25 cellular contexts compared by ENCODE assay signal in genomic region chr18:36350211-36350610, GRCh38. TPM values are rescaled to one million over a fixed set of nuclear protein-coding genes. Genes with fewer than 3 reads are reported as not detected.
DNase-seq lines count a peak whose midpoint lies in the region; ATAC-seq, FAIRE-seq and TF ChIP-seq lines count a peak whose summit lies in the region.
"Had no signal": no experiment of that assay in that cellular context is flagged by ENCODE, and none has a peak within 500 bp of the region (broad histone marks: within the 10 kb centered on the region; RNA-seq: fewer than 3 reads in every experiment).

No MANE protein-coding gene starts in this region.

- H3K4me2 ChIP-seq in A549 (peak overlapping the region; percentile 40), SK-N-SH (no peak overlapping the region)
- H3K4me2 ChIP-seq: BLaER1 had no signal

- TF ChIP-seq CTCF in A549 (IDR thresholded peaks at IDR 0.05) (no peak), left ventricle myocardium inferior (IDR thresholded peaks at IDR 0.05; ENCODE audit: borderline replicate concordance) (no peak), osteocyte (IDR thresholded peaks at IDR 0.05) (no peak), SK-N-SH (IDR thresholded peaks at IDR 0.05) (no peak), testis (IDR thresholded peaks at IDR 0.05) (no peak)

- H3K27me3 Mint-ChIP-seq in osteocyte (ENCODE audit: unreplicated experiment), result peaks cover 3% of the 10 kb centered on the region

- H3F3A ChIP-seq in SK-N-SH (replicated peaks; ENCODE audit: insufficient read depth), result no peaks in the 10 kb centered on the region

- DNase-seq in A549 (ENCODE audit: low read depth in 1 of 2, low spot score in 1 of 2) (no peak), RCC 7860 (ENCODE audit: low spot score) (peak; percentile 39), left ventricle myocardium inferior (no peak), osteocyte (ENCODE audit: extremely low spot score, unreplicated experiment) (no peak), SK-N-SH (no peak), testis (no peak), T-helper 9 cell (no peak)
- DNase-seq in activated CD4-positive, CD25-positive, alpha-beta regulatory T cell (lab: John Stamatoyannopoulos, UW), result no peak
- DNase-seq: activated CD4-positive, alpha-beta T cell treated with anti-CD3 and anti-CD28 coated beads, Interleukin-2, amount 10 ng/mL, durations not matched to agents 7 days and 5 days; activated gamma-delta T cell treated with Interleukin-2 at 50 U/mL for 16 hours; activated naive CD8-positive, alpha-beta T cell treated with anti-CD3 and anti-CD28 coated beads, Interleukin-2, amount 50 U/mL, for 24 hours; activated T-cell treated with anti-CD3 and anti-CD28 coated beads, Interleukin-2, amount 50 U/mL, for 4 hours; cerebellar nuclear complex; DMS53; GF-D8; NCI-H1436 treated with DMSO at 0.1 percent for 48 hours; NCI-H748 treated with DMSO at 0.1 percent for 48 hours; T-helper 17 cell; transverse colon had no signal

- no peak overlapping the region for H3K4me3 Mint-ChIP-seq in osteocyte (ENCODE audit: unreplicated experiment)
- H3K4me3 Mint-ChIP-seq: activated CD4-positive, alpha-beta T cell treated with anti-CD3 and anti-CD28 coated beads, Interleukin-2, amount 10 ng/mL, durations not matched to agents 7 days and 5 days; activated naive CD8-positive, alpha-beta T cell treated with anti-CD3 and anti-CD28 coated beads, Interleukin-2, amount 50 U/mL, for 24 hours; activated T-cell treated with anti-CD3 and anti-CD28 coated beads, Interleukin-2, amount 50 U/mL, for 4 hours; stimulated activated naive CD8-positive, alpha-beta T cell treated with anti-CD3 and anti-CD28 coated beads, Interleukin-15, Interleukin-2, amounts not matched to agents 100 ng/mL and 50 ng/mL, for 24 hours; T-helper 17 cell had no signal

- ATAC-seq in A549, result no peak
- ATAC-seq: activated naive CD8-positive, alpha-beta T cell treated with anti-CD3 and anti-CD28 coated beads, Interleukin-2, amount 50 U/mL, for 24 hours; activated T-cell treated with anti-CD3 and anti-CD28 coated beads, Interleukin-2, amount 50 U/mL, for 4 hours; T-helper 17 cell had no signal

- peaks cover 5% of the 10 kb centered on the region for H3K4me1 Mint-ChIP-seq in osteocyte (ENCODE audit: unreplicated experiment)
- H3K4me1 Mint-ChIP-seq: activated CD4-positive, alpha-beta T cell treated with anti-CD3 and anti-CD28 coated beads, Interleukin-2, amount 10 ng/mL, durations not matched to agents 7 days and 5 days; T-helper 17 cell had no signal

- POLR2A ChIA-PET in A549 (lab: Yijun Ruan, JAX), result no interaction called here
- POLR2A ChIA-PET in SK-N-SH (lab: Yijun Ruan, JAX), result no interaction called here

- H3K36me3 ChIP-seq in left ventricle myocardium inferior (no peaks in the 10 kb centered on the region), SK-N-SH (replicated peaks in 1 of 2; ENCODE audit: control insufficient read depth in 1 of 2, insufficient read depth in 2 of 2, low read length in 1 of 2) (no peaks in the 10 kb centered on the region), testis (ENCODE audit: low read depth, missing control alignments) (no peaks in the 10 kb centered on the region)
- H3K36me3 ChIP-seq: BLaER1, prostate gland, transverse colon had no signal

- H3K4me3 ChIP-seq in A549, result no peak overlapping the region
- no peak overlapping the region for H3K4me3 ChIP-seq in left ventricle myocardium inferior
- H3K4me3 ChIP-seq in SK-N-SH (ENCODE audit: low read depth in 2 of 2, low read length in 1 of 2), result no peak overlapping the region
- H3K4me3 ChIP-seq in testis, result no peak overlapping the region
- H3K4me3 ChIP-seq: BLaER1, prostate gland, SK-N-MC, transverse colon had no signal

- WGBS in A549 (ENCODE audit: missing lambda C conversion rate), result 71% methylated on average over 3 of the region's 4 CpGs
- WGBS in SK-N-SH (ENCODE audit: low lambda C conversion rate), result 96% methylated on average over 4 of the region's 4 CpGs
- WGBS in testis, 2 donors, result 51 to 92% methylated on average over 4 of the region's 4 CpGs

- intact Hi-C loops in left ventricle myocardium inferior (cut with micrococcal nuclease), result no loop called here
- intact Hi-C loops in testis (cut with DNase I; ENCODE audit: low total_unique reads), result no loop called here

- no peak for TF ChIP-seq EP300 in A549 (IDR thresholded peaks at IDR 0.05)
- no peak for TF ChIP-seq EP300 in SK-N-SH (IDR thresholded peaks at IDR 0.05; ENCODE audit: borderline replicate concordance in 1 of 2, low read depth in 1 of 2, low read length in 1 of 2)

- H4K20me1 ChIP-seq in SK-N-SH (ENCODE audit: insufficient read depth), result no peaks in the 10 kb centered on the region
- H4K20me1 ChIP-seq: BLaER1 had no signal

- H3K9me2 ChIP-seq in SK-N-SH, result no peaks in the 10 kb centered on the region

- no peaks in the 10 kb centered on the region for H3K79me2 ChIP-seq in SK-N-SH (ENCODE audit: insufficient read depth)

- H3K27me3 ChIP-seq in left ventricle myocardium inferior (ENCODE audit: low read depth) (no peaks in the 10 kb centered on the region), SK-N-SH (ENCODE audit: insufficient read depth) (no peaks in the 10 kb centered on the region), testis (no peaks in the 10 kb centered on the region)
- H3K27me3 ChIP-seq: BLaER1, transverse colon had no signal

- peaks cover 37% of the 10 kb centered on the region for H3K4me1 ChIP-seq in A549
- peaks cover 69% of the 10 kb centered on the region for H3K4me1 ChIP-seq in left ventricle myocardium inferior
- peaks cover 0 to 23% of the 10 kb centered on the region in 2 experiments; a peak in 2 of 4 replicates for H3K4me1 ChIP-seq in SK-N-SH (ENCODE audit: control insufficient read depth in 1 of 2, insufficient read depth in 2 of 2, low read depth in 1 of 2, low read length in 1 of 2)
- H3K4me1 ChIP-seq in testis, result no peaks in the 10 kb centered on the region
- H3K4me1 ChIP-seq: BLaER1, prostate gland had no signal

- TF ChIP-seq RAD21 in A549 (conservative IDR thresholded peaks at IDR 0.05 in 1 of 2, IDR thresholded peaks at IDR 0.05 in 1 of 2) (no peak), SK-N-SH (IDR thresholded peaks at IDR 0.05; ENCODE audit: low read length) (no peak)

- H3K9me3 Mint-ChIP-seq in osteocyte (ENCODE audit: unreplicated experiment), result no peaks in the 10 kb centered on the region
- H3K9me3 Mint-ChIP-seq: activated CD4-positive, alpha-beta T cell treated with anti-CD3 and anti-CD28 coated beads, Interleukin-2, amount 10 ng/mL, durations not matched to agents 7 days and 5 days; activated naive CD8-positive, alpha-beta T cell treated with anti-CD3 and anti-CD28 coated beads, Interleukin-2, amount 50 U/mL, for 24 hours; activated T-cell treated with anti-CD3 and anti-CD28 coated beads, Interleukin-2, amount 50 U/mL, for 4 hours; stimulated activated naive CD8-positive, alpha-beta T cell treated with anti-CD3 and anti-CD28 coated beads, Interleukin-15, Interleukin-2, amounts not matched to agents 100 ng/mL and 50 ng/mL, for 24 hours had no signal

- CTCF ChIA-PET in A549 (lab: Yijun Ruan, JAX) (interaction anchor here (1.0 kb wide), 1 partner anchor 9 kb away, joined by 3 read pairs; no protein-coding TSS in a partner anchor), SK-N-SH (lab: Yijun Ruan, JAX) (no interaction called here)

- H3K36me3 Mint-ChIP-seq in osteocyte (ENCODE audit: unreplicated experiment), result no peaks in the 10 kb centered on the region

- H3K27ac ChIP-seq in A549 (peak overlapping the region; percentile 32 to 72; a peak in 5 of 6 replicates), left ventricle myocardium inferior (replicated peaks) (peak overlapping the region; percentile 44), SK-N-SH (ENCODE audit: low read depth in 2 of 2, low read length in 1 of 2) (no peak overlapping the region), testis (no peak overlapping the region)
- H3K27ac ChIP-seq: BLaER1, HL-60, prostate gland, SK-N-MC, transverse colon had no signal

- TF ChIP-seq POLR2A in A549 (IDR thresholded peaks at IDR 0.05; ENCODE audit: low read length) (no peak), testis (IDR thresholded peaks at IDR 0.05) (no peak)

- H3K27ac Mint-ChIP-seq in osteocyte (ENCODE audit: unreplicated experiment), result peak overlapping the region; percentile 9
- H3K27ac Mint-ChIP-seq: activated CD4-positive, alpha-beta T cell treated with anti-CD3 and anti-CD28 coated beads, Interleukin-2, amount 10 ng/mL, durations not matched to agents 7 days and 5 days; activated naive CD8-positive, alpha-beta T cell treated with anti-CD3 and anti-CD28 coated beads, Interleukin-2, amount 50 U/mL, for 24 hours; stimulated activated naive CD8-positive, alpha-beta T cell treated with anti-CD3 and anti-CD28 coated beads, Interleukin-15, Interleukin-2, amounts not matched to agents 100 ng/mL and 50 ng/mL, for 24 hours; T-helper 17 cell had no signal

- FAIRE-seq in A549 (lab: Jason Lieb, UNC), result no peak
- no peak for FAIRE-seq in RCC 7860 (lab: Jason Lieb, UNC)
- FAIRE-seq: keratinocyte had no signal

- H3K9me3 ChIP-seq in A549 (no peaks in the 10 kb centered on the region), left ventricle myocardium inferior (replicated peaks) (no peaks in the 10 kb centered on the region), SK-N-SH (no peaks in the 10 kb centered on the region), testis (no peaks in the 10 kb centered on the region)
- H3K9me3 ChIP-seq: BLaER1, prostate gland, transverse colon had no signal

- H2AFZ ChIP-seq in SK-N-SH (ENCODE audit: low read depth), result no peak overlapping the region

- H3K9ac ChIP-seq in SK-N-SH, result no peak overlapping the region
- H3K9ac ChIP-seq: BLaER1 had no signal

TF ChIP-seq in A549, 52 proteins besides CTCF, POLR2A, EP300 and RAD21 (continues in another document):
- TF ChIP-seq CHD2 (IDR thresholded peaks at IDR 0.05; ENCODE audit: low read length, partially characterized antibody) (no peak), NFE2L2 (conservative IDR thresholded peaks at IDR 0.05; ENCODE audit: low read length) (no peak), CHD4 (IDR thresholded peaks at IDR 0.05; ENCODE audit: borderline replicate concordance) (no peak)

TF ChIP-seq in SK-N-SH, 30 proteins besides CTCF, POLR2A, EP300 and RAD21 (continues in another document):
- TF ChIP-seq ELF1 (IDR thresholded peaks at IDR 0.05) (no peak), CHD2 (IDR thresholded peaks at IDR 0.05; ENCODE audit: low read length, partially characterized antibody) (no peak), MXI1 (IDR thresholded peaks at IDR 0.05; ENCODE audit: low read depth, low read length) (no peak), SIN3A (IDR thresholded peaks at IDR 0.05; ENCODE audit: borderline replicate concordance, low read depth, low read length) (no peak)

RNA-seq across cellular contexts. Expression of gene FHOD3, which starts 52.7 kb away (rescaled TPM):
- polyA plus RNA-seq in A549 (2011; rRNA removed) (2.4 and 2.5 TPM in 2 replicates), A549 (2017; fragmentation: RNase III; extraction: RNeasy Plus Mini Kit Qiagen cat#74134 plus additional on column Dnase treatment) (2.9 to 4.2 TPM (median 3.6 TPM) in 3 replicates), SK-N-SH (2012; rRNA removed) (10.9 and 11.6 TPM in 2 replicates), testis (ENCODE audit: insufficient read depth, low read depth, low replicate concordance) (6.5 TPM)
- polyA plus RNA-seq in A549 (2012; cell fraction: cytosol; rRNA removed), result 1.1 TPM in 2 replicates
- polyA plus RNA-seq in A549 (2012; cell fraction: nucleus; rRNA removed), result 1.2 and 1.7 TPM in 2 replicates
- 2.7 and 2.8 TPM in 2 replicates for polyA minus RNA-seq in A549 (2011; rRNA and poly(A)+ RNA removed)
- total RNA-seq in left ventricle myocardium inferior (346 TPM), osteocyte (0.73 and 1.2 TPM in 2 replicates), testis (10 to 100 TPM; 37.3 to 46.8 TPM)
- 9.1 and 10.5 TPM in 2 replicates for polyA plus RNA-seq in SK-N-SH (2012; cell fraction: cytosol; rRNA removed)
- polyA plus RNA-seq in SK-N-SH (2012; cell fraction: nucleus; rRNA removed), result 19.0 and 20.8 TPM in 2 replicates
- total RNA-seq: activated CD4-positive, alpha-beta T cell treated with anti-CD3 and anti-CD28 coated beads, Interleukin-2, amount 10 ng/mL, durations not matched to agents 7 days and 5 days; T-helper 17 cell had no signal

Comparison
In these comparisons a context has a peak if more than half of its experiments do, and no peak if none do; other contexts are left out.
1. H3K27ac ChIP-seq: peak in A549 (2 of 2) and left ventricle myocardium inferior (single experiment); none in SK-N-SH (0 of 2) and testis (0 of 2).
2. RNA of gene FHOD3, which starts 52.7 kb away (total RNA-seq): 346 TPM in left ventricle myocardium inferior (single experiment) and 37.3 to 46.8 TPM in testis; 0.73 to 1.2 TPM in osteocyte; every median in the first group is over 10 times any median in the second.